23 cellular contexts compared by ENCODE assay signal in the genomic region with DNA sequence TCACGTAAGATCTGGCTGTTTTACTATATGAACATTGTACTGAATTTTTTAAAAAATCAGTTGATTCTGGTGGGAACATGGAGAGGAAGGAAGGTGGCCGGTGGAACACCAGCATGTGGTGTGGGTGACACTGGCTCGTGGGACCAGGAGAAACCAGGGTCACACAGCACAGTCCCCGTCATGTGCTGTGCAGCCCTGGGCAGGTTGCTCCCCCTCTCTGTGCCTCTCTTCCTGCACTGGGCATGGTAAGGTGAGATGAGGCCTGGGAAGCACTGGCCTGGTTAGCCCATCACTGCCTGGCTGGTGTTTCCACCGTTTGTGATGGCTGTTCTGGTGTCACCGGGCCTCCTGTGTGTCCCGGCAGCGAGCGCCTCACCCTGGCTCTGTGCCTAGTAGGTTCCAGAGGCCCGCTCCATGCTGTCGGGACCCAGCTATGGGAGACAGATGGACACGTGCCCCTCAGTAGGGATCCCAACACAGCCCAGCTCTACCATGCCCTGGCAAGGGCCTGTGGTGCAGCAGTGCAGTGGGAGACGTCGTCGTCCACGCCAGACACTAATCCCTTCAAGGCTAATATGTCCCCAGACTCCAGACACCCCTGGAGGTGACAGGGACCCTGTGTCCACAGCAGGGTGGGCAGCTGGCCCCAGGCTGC.
"Had no signal": no experiment of that assay in that cellular context is flagged by ENCODE, and none has a peak within 500 bp of the region (broad histone marks: within the 10 kb centered on the region; RNA-seq: fewer than 3 reads in every experiment).

No MANE protein-coding gene starts in this region.

- H3K4me3 ChIP-seq: colonic mucosa, esophagus squamous epithelium, gastroesophageal sphincter, left ventricle myocardium inferior, lung, right atrium auricular region, smooth muscle cell, suprapubic skin, thyroid gland had no signal

- H3K79me2 ChIP-seq: parathyroid adenoma had no signal

- H3K36me3 ChIP-seq: colonic mucosa, esophagus squamous epithelium, gastroesophageal sphincter, left ventricle myocardium inferior, right atrium auricular region, suprapubic skin, thyroid gland had no signal

- H3K27me3 ChIP-seq: colonic mucosa, right atrium auricular region, suprapubic skin, thyroid gland had no signal

- H3K27ac ChIP-seq: colonic mucosa, esophagus squamous epithelium, gastroesophageal sphincter, left ventricle myocardium inferior, parathyroid adenoma, right atrium auricular region, suprapubic skin, thyroid gland had no signal

- H3K9ac ChIP-seq: parathyroid adenoma had no signal

- H3K4me1 Mint-ChIP-seq: immature natural killer cell; naive thymus-derived CD8-positive, alpha-beta T cell had no signal

- H3K4me1 ChIP-seq: colonic mucosa, left ventricle myocardium inferior, parathyroid adenoma, right atrium auricular region had no signal

- H2AFZ ChIP-seq: parathyroid adenoma had no signal

- H3K36me3 Mint-ChIP-seq: immature natural killer cell; stimulated activated effector memory CD8-positive, alpha-beta T cell treated with anti-CD3 and anti-CD28 coated beads, Interleukin-12 subunit alpha, Interleukin-12 subunit beta, amount 100 ng/mL, for 72 hours had no signal

- ATAC-seq: gastroesophageal sphincter; left cardiac atrium; naive thymus-derived CD8-positive, alpha-beta T cell; stimulated activated effector memory CD8-positive, alpha-beta T cell treated with anti-CD3 and anti-CD28 coated beads, Interleukin-12 subunit alpha, Interleukin-12 subunit beta, amount 100 ng/mL, for 72 hours; stimulated activated naive CD8-positive, alpha-beta T cell treated with anti-CD3 and anti-CD28 coated beads, Interleukin-15, Interleukin-2, amounts not matched to agents 100 U/mL and 50 U/mL, for 24 hours had no signal

- H3K4me3 Mint-ChIP-seq: immature natural killer cell; naive thymus-derived CD8-positive, alpha-beta T cell; stimulated activated effector memory CD8-positive, alpha-beta T cell treated with anti-CD3 and anti-CD28 coated beads, Interleukin-12 subunit alpha, Interleukin-12 subunit beta, amount 100 ng/mL, for 72 hours; type B pancreatic cell had no signal

- DNase-seq: colonic mucosa; dermis blood vessel endothelial cell; esophagus squamous epithelium; foreskin fibroblast; glutamatergic neuron; immature natural killer cell; left cardiac atrium; left ventricle myocardium inferior; mesendoderm; naive thymus-derived CD8-positive, alpha-beta T cell; occipital lobe; stimulated activated CD4-positive, alpha-beta T cell treated with anti-CD3 and anti-CD28 coated beads, Interleukin-4, amount 100 ng/mL, for 1 hour; stimulated activated CD8-positive, alpha-beta memory T cell treated with anti-CD3 and anti-CD28 coated beads, Interleukin-4, amount 100 ng/mL, for 48 hours; stimulated activated naive CD8-positive, alpha-beta T cell treated with anti-CD3 and anti-CD28 coated beads, Interleukin-15, Interleukin-2, amounts not matched to agents 100 U/mL and 50 U/mL, for 24 hours; thyroid gland had no signal

- H3K27ac Mint-ChIP-seq: immature natural killer cell; stimulated activated effector memory CD8-positive, alpha-beta T cell treated with anti-CD3 and anti-CD28 coated beads, Interleukin-12 subunit alpha, Interleukin-12 subunit beta, amount 100 ng/mL, for 72 hours; type B pancreatic cell had no signal

- H3K4me2 ChIP-seq: smooth muscle cell had no signal

- H3K9me3 ChIP-seq: colonic mucosa, thyroid gland had no signal

- H3K27me3 Mint-ChIP-seq: type B pancreatic cell had no signal
